22 cellular contexts compared by ENCODE assay signal in the genomic region with DNA sequence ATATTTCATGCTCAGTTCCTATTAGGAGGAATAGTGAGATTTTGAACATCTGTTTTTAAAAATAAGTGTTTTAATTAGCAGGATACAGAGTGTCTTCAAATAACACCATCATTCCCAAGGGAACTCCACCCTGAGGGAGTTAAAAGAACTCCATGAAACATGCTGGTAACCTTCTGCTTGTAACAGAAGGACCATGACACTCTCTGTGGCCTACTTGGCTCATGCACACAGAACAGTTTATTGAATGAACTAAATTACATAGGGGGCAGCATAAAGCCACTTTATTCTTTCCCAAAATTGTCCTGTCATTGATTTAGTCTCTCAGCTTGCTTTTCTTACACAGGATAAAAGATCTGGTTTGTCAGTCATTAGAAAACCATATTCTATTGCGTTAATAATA.
"Had no signal": no experiment of that assay in that cellular context is flagged by ENCODE, and none has a peak within 500 bp of the region (broad histone marks: within the 10 kb centered on the region; RNA-seq: fewer than 3 reads in every experiment).

No MANE protein-coding gene starts in this region.

- H3K27ac Mint-ChIP-seq: activated CD4-positive, alpha-beta T cell treated with anti-CD3 and anti-CD28 coated beads, Interleukin-2, amount 10 ng/mL, durations not matched to agents 7 days and 5 days; activated naive CD4-positive, alpha-beta T cell treated with anti-CD3 and anti-CD28 coated beads, Interleukin-2, amount 50 U/mL, for 24 hours; naive thymus-derived CD4-positive, alpha-beta T cell; progenitor cell of endocrine pancreas; stimulated activated naive B cell treated with anti-CD40 and anti-IgM and Interleukin-4, amounts not matched to agents 10 μg/mL and 1 μg/mL and 100 μg/mL, for 72 hours had no signal

- H3K36me3 Mint-ChIP-seq: activated naive CD4-positive, alpha-beta T cell treated with anti-CD3 and anti-CD28 coated beads, Interleukin-2, amount 50 U/mL, for 24 hours; brain; naive thymus-derived CD4-positive, alpha-beta T cell; stimulated activated naive B cell treated with anti-CD40 and anti-IgM and Interleukin-4, amounts not matched to agents 10 μg/mL and 1 μg/mL and 100 μg/mL, for 72 hours had no signal

- H3K9me3 Mint-ChIP-seq: neural crest cell had no signal

- H3K4me3 Mint-ChIP-seq: activated CD4-positive, alpha-beta T cell treated with anti-CD3 and anti-CD28 coated beads, Interleukin-2, amount 10 ng/mL, durations not matched to agents 7 days and 5 days; activated naive CD4-positive, alpha-beta T cell treated with anti-CD3 and anti-CD28 coated beads, Interleukin-2, amount 50 U/mL, for 24 hours; brain; naive thymus-derived CD4-positive, alpha-beta T cell; neural crest cell; stimulated activated naive B cell treated with anti-CD40 and anti-IgM and Interleukin-4, amounts not matched to agents 10 μg/mL and 1 μg/mL and 100 μg/mL, for 72 hours had no signal

- H3K27me3 Mint-ChIP-seq: activated CD4-positive, alpha-beta T cell treated with anti-CD3 and anti-CD28 coated beads, Interleukin-2, amount 10 ng/mL, durations not matched to agents 7 days and 5 days; activated naive CD4-positive, alpha-beta T cell treated with anti-CD3 and anti-CD28 coated beads, Interleukin-2, amount 50 U/mL, for 24 hours; brain; naive thymus-derived CD4-positive, alpha-beta T cell; progenitor cell of endocrine pancreas; stimulated activated naive B cell treated with anti-CD40 and anti-IgM and Interleukin-4, amounts not matched to agents 10 μg/mL and 1 μg/mL and 100 μg/mL, for 72 hours had no signal

- DNase-seq: activated CD4-positive, alpha-beta T cell treated with anti-CD3 and anti-CD28 coated beads, Interleukin-2, amount 10 ng/mL, durations not matched to agents 7 days and 5 days; activated CD4-positive, CD25-positive, alpha-beta regulatory T cell treated with anti-CD3 and anti-CD28 coated beads, Interleukin-2, amount 50 U/mL, for 72 hours; activated gamma-delta T cell treated with Interleukin-2 at 50 U/mL for 16 hours; activated T-cell treated with anti-CD3 and anti-CD28 coated beads, Interleukin-2, amount 50 U/mL, for 1 hour; aorta; dermis blood vessel endothelial cell; effector CD8-positive, alpha-beta T cell; foreskin keratinocyte; hippocampal formation; left ventricle myocardium inferior; naive thymus-derived CD4-positive, alpha-beta T cell; occipital lobe; retina; sigmoid colon; stimulated activated CD4-positive, alpha-beta T cell treated with anti-CD3 and anti-CD28 coated beads, Interleukin-15, amount 100 ng/mL, for 24 hours; stimulated activated CD8-positive, alpha-beta memory T cell treated with anti-CD3 and anti-CD28 coated beads, Interleukin-4, amount 100 ng/mL, for 48 hours; stimulated activated naive B cell treated with anti-CD40 and anti-IgM and Interleukin-4, amounts not matched to agents 10 μg/mL and 1 μg/mL and 100 μg/mL, for 72 hours; transverse colon had no signal

- ATAC-seq: foreskin keratinocyte; naive thymus-derived CD4-positive, alpha-beta T cell; stimulated activated naive B cell treated with anti-CD40 and anti-IgM and Interleukin-4, amounts not matched to agents 10 μg/mL and 1 μg/mL and 100 μg/mL, for 72 hours had no signal

- H3K4me1 Mint-ChIP-seq: activated CD4-positive, alpha-beta T cell treated with anti-CD3 and anti-CD28 coated beads, Interleukin-2, amount 10 ng/mL, durations not matched to agents 7 days and 5 days; activated naive CD4-positive, alpha-beta T cell treated with anti-CD3 and anti-CD28 coated beads, Interleukin-2, amount 50 U/mL, for 24 hours; brain; naive thymus-derived CD4-positive, alpha-beta T cell; neural crest cell; stimulated activated naive B cell treated with anti-CD40 and anti-IgM and Interleukin-4, amounts not matched to agents 10 μg/mL and 1 μg/mL and 100 μg/mL, for 72 hours had no signal
